In the genomic region with DNA sequence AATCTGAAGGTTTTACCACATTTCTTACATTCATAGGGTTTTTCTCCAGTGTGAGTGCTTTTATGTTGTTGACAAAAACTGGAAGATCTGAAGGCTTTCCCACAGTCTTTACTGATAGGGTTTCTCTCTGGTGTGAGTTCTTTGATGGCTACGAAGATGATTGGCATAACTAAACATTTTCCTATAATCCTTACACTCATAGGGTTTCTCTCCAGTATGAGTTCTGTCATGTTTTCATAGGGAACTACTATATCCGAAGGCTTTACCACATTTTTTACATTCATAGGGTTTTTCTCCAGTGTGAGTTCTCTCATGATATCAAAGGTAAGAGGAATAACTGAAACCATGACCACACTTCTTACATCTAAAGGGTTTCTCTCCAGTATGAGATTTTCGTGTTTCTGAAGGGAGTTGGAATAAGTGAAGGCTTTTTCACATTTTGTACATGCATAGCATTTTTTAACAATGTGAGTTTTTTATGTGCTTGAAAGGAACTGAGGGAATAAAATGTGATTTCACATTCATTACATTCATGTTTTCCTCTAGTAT, we compare ENCODE assay signal across 34 cellular contexts.
"Had no signal": no experiment of that assay in that cellular context is flagged by ENCODE, and none has a peak within 500 bp of the region (broad histone marks: within the 10 kb centered on the region; RNA-seq: fewer than 3 reads in every experiment).

No MANE protein-coding gene starts in this region.

- H3K4me3 ChIP-seq: ascending aorta had no signal

- H3K27ac Mint-ChIP-seq: activated B cell treated with CpG ODN at 0.5 μM for 24 hours; activated CD4-positive, alpha-beta memory T cell treated with anti-CD3 and anti-CD28 coated beads for 36 hours; activated CD4-positive, alpha-beta T cell treated with anti-CD3 and anti-CD28 coated beads, Interleukin-2, amount 10 ng/mL, durations not matched to agents 24 days and 14 days; activated CD8-positive, alpha-beta T cell treated with anti-CD3 and anti-CD28 coated beads for 36 hours; activated naive CD4-positive, alpha-beta T cell treated with anti-CD3 and anti-CD28 coated beads, Interleukin-2, amount 10 ng/mL, durations not matched to agents 7 days and 5 days; activated naive CD4-positive, alpha-beta T cell treated with anti-CD3 and anti-CD28 coated beads, Interleukin-2, amount 50 U/mL, for 24 hours; activated naive CD8-positive, alpha-beta T cell; activated naive CD8-positive, alpha-beta T cell treated with anti-CD3 and anti-CD28 coated beads, Interleukin-2, amount 10 ng/mL, durations not matched to agents 7 days and 5 days; activated naive CD8-positive, alpha-beta T cell treated with anti-CD3 and anti-CD28 coated beads, Interleukin-2, amount 50 U/mL, for 24 hours; activated T-cell treated with anti-CD3 and anti-CD28 coated beads, Interleukin-2, amount 50 U/mL, for 72 hours; activated T-helper 1 cell treated with anti-CD3 and anti-CD28 coated beads, Interleukin-12 subunit alpha, Interleukin-12 subunit beta, Interleukin-2, Interleukin-4 antibody, amounts not matched to agents 30 ng/mL and 10 ng/mL and 1 ng/mL, durations not matched to agents 14 hours and 24 hours and 36 hours; activated T-helper 17 cell treated with anti-CD3 and anti-CD28 coated beads, Interleukin-2, amount 50 U/mL, for 72 hours; brain; T-helper 1 cell treated with Interleukin-12 subunit alpha and Interleukin-12 subunit beta and Interleukin-4 antibody, amounts not matched to agents 30 μg/mL and 1 μg/mL, for 36 hours; T-helper 2 cell treated with Interferon-gamma antibody and Interleukin-4, amounts not matched to agents 5 μg/mL and 100 μg/mL, for 36 hours had no signal

- H3K4me3 Mint-ChIP-seq: activated B cell treated with CpG ODN at 0.5 μM for 24 hours; activated CD4-positive, alpha-beta memory T cell treated with anti-CD3 and anti-CD28 coated beads for 36 hours; activated CD4-positive, alpha-beta T cell treated with anti-CD3 and anti-CD28 coated beads, Interleukin-2, amount 10 ng/mL, durations not matched to agents 24 days and 14 days; activated CD8-positive, alpha-beta T cell treated with anti-CD3 and anti-CD28 coated beads for 36 hours; activated naive CD4-positive, alpha-beta T cell treated with anti-CD3 and anti-CD28 coated beads, Interleukin-2, amount 10 ng/mL, durations not matched to agents 7 days and 5 days; activated naive CD4-positive, alpha-beta T cell treated with anti-CD3 and anti-CD28 coated beads, Interleukin-2, amount 50 U/mL, for 24 hours; activated naive CD8-positive, alpha-beta T cell; activated naive CD8-positive, alpha-beta T cell treated with anti-CD3 and anti-CD28 coated beads, Interleukin-2, amount 10 ng/mL, durations not matched to agents 7 days and 5 days; activated naive CD8-positive, alpha-beta T cell treated with anti-CD3 and anti-CD28 coated beads, Interleukin-2, amount 50 U/mL, for 24 hours; activated T-cell treated with anti-CD3 and anti-CD28 coated beads, Interleukin-2, amount 50 U/mL, for 4 hours; activated T-cell treated with anti-CD3 and anti-CD28 coated beads, Interleukin-2, amount 50 U/mL, for 72 hours; activated T-helper 1 cell treated with anti-CD3 and anti-CD28 coated beads, Interleukin-12 subunit alpha, Interleukin-12 subunit beta, Interleukin-2, Interleukin-4 antibody, amounts not matched to agents 30 ng/mL and 10 ng/mL and 1 ng/mL, durations not matched to agents 14 hours and 24 hours and 36 hours; activated T-helper 17 cell treated with anti-CD3 and anti-CD28 coated beads, Interleukin-2, amount 50 U/mL, for 72 hours; brain; T-helper 1 cell treated with Interleukin-12 subunit alpha and Interleukin-12 subunit beta and Interleukin-4 antibody, amounts not matched to agents 30 μg/mL and 1 μg/mL, for 36 hours; T-helper 2 cell treated with Interferon-gamma antibody and Interleukin-4, amounts not matched to agents 5 μg/mL and 100 μg/mL, for 36 hours had no signal

- H3K4me1 Mint-ChIP-seq: activated B cell treated with CpG ODN at 0.5 μM for 24 hours; activated CD4-positive, alpha-beta T cell treated with anti-CD3 and anti-CD28 coated beads, Interleukin-2, amount 10 ng/mL, durations not matched to agents 24 days and 14 days; activated naive CD4-positive, alpha-beta T cell treated with anti-CD3 and anti-CD28 coated beads, Interleukin-2, amount 10 ng/mL, durations not matched to agents 7 days and 5 days; activated naive CD4-positive, alpha-beta T cell treated with anti-CD3 and anti-CD28 coated beads, Interleukin-2, amount 50 U/mL, for 24 hours; activated naive CD8-positive, alpha-beta T cell treated with anti-CD3 and anti-CD28 coated beads, Interleukin-2, amount 10 ng/mL, durations not matched to agents 7 days and 5 days; activated naive CD8-positive, alpha-beta T cell treated with anti-CD3 and anti-CD28 coated beads, Interleukin-2, amount 50 U/mL, for 24 hours; activated T-helper 17 cell treated with anti-CD3 and anti-CD28 coated beads, Interleukin-2, amount 50 U/mL, for 72 hours; brain had no signal

- H3K27ac ChIP-seq: ascending aorta, VCaP had no signal

- ATAC-seq: activated CD8-positive, alpha-beta T cell treated with anti-CD3 and anti-CD28 coated beads for 36 hours; activated naive CD8-positive, alpha-beta T cell treated with anti-CD3 and anti-CD28 coated beads, Interleukin-2, amount 50 U/mL, for 24 hours; activated T-cell treated with anti-CD3 and anti-CD28 coated beads, Interleukin-2, amount 50 U/mL, for 4 hours; activated T-cell treated with anti-CD3 and anti-CD28 coated beads, Interleukin-2, amount 50 U/mL, for 72 hours; activated T-helper 17 cell treated with anti-CD3 and anti-CD28 coated beads, Interleukin-2, amount 50 U/mL, for 72 hours had no signal

- H3K36me3 Mint-ChIP-seq: activated CD4-positive, alpha-beta memory T cell treated with anti-CD3 and anti-CD28 coated beads for 36 hours; activated naive CD4-positive, alpha-beta T cell treated with anti-CD3 and anti-CD28 coated beads, Interleukin-2, amount 10 ng/mL, durations not matched to agents 7 days and 5 days; activated naive CD4-positive, alpha-beta T cell treated with anti-CD3 and anti-CD28 coated beads, Interleukin-2, amount 50 U/mL, for 24 hours; activated naive CD8-positive, alpha-beta T cell; activated naive CD8-positive, alpha-beta T cell treated with anti-CD3 and anti-CD28 coated beads, Interleukin-2, amount 10 ng/mL, durations not matched to agents 7 days and 5 days; brain had no signal

- FAIRE-seq: TTC549 had no signal

- H3K36me3 ChIP-seq: ascending aorta had no signal

- H3K27me3 ChIP-seq: ascending aorta had no signal

- DNase-seq: activated B cell treated with CpG ODN at 0.5 μM for 24 hours; activated CD4-positive, alpha-beta memory T cell treated with anti-CD3 and anti-CD28 coated beads for 36 hours; activated CD4-positive, alpha-beta T cell treated with anti-CD3 and anti-CD28 coated beads for 4 hours; activated CD4-positive, alpha-beta T cell treated with anti-CD3 and anti-CD28 coated beads, Interleukin-2, amount 10 ng/mL, durations not matched to agents 24 days and 14 days; activated CD4-positive, alpha-beta T cell treated with anti-CD3 and anti-CD28 coated beads, Interleukin-2, amount 50 U/mL, for 1 hour; activated CD4-positive, alpha-beta T cell treated with anti-CD3 and anti-CD28 coated beads, Interleukin-2, amount 50 U/mL, for 4 hours; activated CD4-positive, CD25-positive, alpha-beta regulatory T cell treated with anti-CD3 and anti-CD28 coated beads, Interleukin-2, amount 50 U/mL, for 72 hours; activated CD8-positive, alpha-beta memory T cell treated with anti-CD3 and anti-CD28 coated beads, Interleukin-2, amount 50 U/mL, for 4 hours; activated CD8-positive, alpha-beta T cell treated with anti-CD3 and anti-CD28 coated beads for 36 hours; activated effector memory CD4-positive, alpha-beta T cell treated with anti-CD3 and anti-CD28 coated beads, Interleukin-2, amount 50 U/mL, for 16 hours; activated naive CD4-positive, alpha-beta T cell treated with anti-CD3 and anti-CD28 coated beads, Interleukin-2, amount 10 ng/mL, durations not matched to agents 7 days and 5 days; activated naive CD4-positive, alpha-beta T cell treated with Interleukin-2 at 50 U/mL for 16 hours; activated naive CD8-positive, alpha-beta T cell treated with anti-CD3 and anti-CD28 coated beads, Interleukin-2, amount 10 ng/mL, durations not matched to agents 7 days and 5 days; activated naive CD8-positive, alpha-beta T cell treated with anti-CD3 and anti-CD28 coated beads, Interleukin-2, amount 50 U/mL, for 24 hours; activated T-cell treated with anti-CD3 and anti-CD28 coated beads for 4 hours; activated T-cell treated with anti-CD3 and anti-CD28 coated beads, Interleukin-2, amount 50 U/mL, for 1 hour; activated T-cell treated with anti-CD3 and anti-CD28 coated beads, Interleukin-2, amount 50 U/mL, for 4 hours; activated T-cell treated with anti-CD3 and anti-CD28 coated beads, Interleukin-2, amount 50 U/mL, for 72 hours; amygdala; anterior cingulate cortex; central memory CD4-positive, alpha-beta T cell; T-helper 1 cell; T-helper 2 cell; T-helper 9 cell had no signal

- H3K9me3 ChIP-seq: ascending aorta had no signal

- H3K27me3 Mint-ChIP-seq: activated B cell treated with CpG ODN at 0.5 μM for 24 hours; activated CD4-positive, alpha-beta memory T cell treated with anti-CD3 and anti-CD28 coated beads for 36 hours; activated CD4-positive, alpha-beta T cell treated with anti-CD3 and anti-CD28 coated beads, Interleukin-2, amount 10 ng/mL, durations not matched to agents 24 days and 14 days; activated CD8-positive, alpha-beta T cell treated with anti-CD3 and anti-CD28 coated beads for 36 hours; activated naive CD4-positive, alpha-beta T cell treated with anti-CD3 and anti-CD28 coated beads, Interleukin-2, amount 10 ng/mL, durations not matched to agents 7 days and 5 days; activated naive CD4-positive, alpha-beta T cell treated with anti-CD3 and anti-CD28 coated beads, Interleukin-2, amount 50 U/mL, for 24 hours; activated naive CD8-positive, alpha-beta T cell; activated naive CD8-positive, alpha-beta T cell treated with anti-CD3 and anti-CD28 coated beads, Interleukin-2, amount 10 ng/mL, durations not matched to agents 7 days and 5 days; activated naive CD8-positive, alpha-beta T cell treated with anti-CD3 and anti-CD28 coated beads, Interleukin-2, amount 50 U/mL, for 24 hours; activated T-helper 17 cell treated with anti-CD3 and anti-CD28 coated beads, Interleukin-2, amount 50 U/mL, for 72 hours; brain had no signal

- H3K4me1 ChIP-seq: ascending aorta had no signal
